ENCODE assay signal across 18 cellular contexts in the genomic region with DNA sequence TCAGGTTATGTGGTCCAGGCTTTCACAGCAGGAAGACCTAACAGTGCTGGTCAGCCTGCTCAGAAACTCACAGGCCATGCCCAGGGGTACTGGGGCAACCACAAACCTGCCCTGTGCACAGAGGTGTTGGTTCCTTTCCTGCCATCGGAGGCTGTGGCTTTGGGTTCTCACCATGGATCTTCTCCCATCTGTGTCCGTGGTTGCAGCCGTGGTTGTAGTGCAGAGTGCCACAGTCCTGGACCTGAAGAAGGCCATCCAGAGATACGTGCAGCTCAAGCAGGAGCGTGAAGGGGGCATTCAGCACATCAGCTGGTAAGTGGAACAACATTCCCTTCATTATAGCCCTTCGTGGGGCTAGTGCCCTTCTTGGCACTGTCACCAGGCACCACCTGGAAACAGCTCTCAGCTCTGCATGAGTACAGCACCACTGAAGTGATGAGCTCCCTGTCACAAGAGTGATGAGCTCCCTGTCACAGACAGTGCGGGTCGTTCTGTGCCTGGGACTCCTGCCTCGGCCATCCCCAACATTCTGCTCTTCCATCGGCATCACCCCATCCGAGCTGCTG. TPM values are rescaled to one million over a fixed set of nuclear protein-coding genes. Genes with fewer than 3 reads are reported as not detected.
DNase-seq lines count a peak whose midpoint lies in the region; ATAC-seq and TF ChIP-seq lines count a peak whose summit lies in the region.
"Had no signal": no experiment of that assay in that cellular context is flagged by ENCODE, and none has a peak within 500 bp of the region (broad histone marks: within the 10 kb centered on the region; RNA-seq: fewer than 3 reads in every experiment).

No MANE protein-coding gene starts in this region.

- no peaks in the 10 kb centered on the region for H3K9me3 ChIP-seq in right cardiac atrium (ENCODE audit: control insufficient read depth, low read length)
- H3K9me3 ChIP-seq in T-helper 17 cell (ENCODE audit: control insufficient read depth, low read length, poor library complexity, severe bottlenecking) = no peaks in the 10 kb centered on the region
- no peaks in the 10 kb centered on the region for H3K9me3 ChIP-seq in lower lobe of right lung
- H3K9me3 ChIP-seq in SJCRH30 (replicated peaks) = no peaks in the 10 kb centered on the region
- H3K9me3 ChIP-seq: body of pancreas, left lung, tibial artery had no signal

- H3K27ac ChIP-seq in right cardiac atrium (ENCODE audit: low read length) (no peak overlapping the region), lower lobe of right lung (no peak overlapping the region), SJCRH30 (no peak overlapping the region)
- H3K27ac ChIP-seq: body of pancreas, left lung, tibial artery had no signal

- ATAC-seq in Right ventricle myocardium superior (ENCODE audit: poor library complexity) = no peak
- ATAC-seq in right cardiac atrium = no peak
- ATAC-seq in T-helper 17 cell = no peak
- no peak for ATAC-seq in lower lobe of right lung
- ATAC-seq: body of pancreas; left lung; stimulated activated naive B cell treated with anti-CD40 and anti-IgM and Interleukin-4, amounts not matched to agents 10 μg/mL and 1 μg/mL and 100 μg/mL, for 72 hours had no signal

- H3K36me3 ChIP-seq in lower lobe of right lung (peaks cover 55% of the 10 kb centered on the region), SJCRH30 (peaks cover 35% of the 10 kb centered on the region)

- peak overlapping the region; percentile 52 for H3K4me3 Mint-ChIP-seq in T-helper 17 cell
- H3K4me3 Mint-ChIP-seq in type B pancreatic cell = peak overlapping the region; percentile 81
- H3K4me3 Mint-ChIP-seq: dendritic cell treated with granulocyte-macrophage colony-stimulating factor and Interleukin-4, amounts not matched to agents 40 ng/mL and 50 ng/mL, for 4 days had no signal

- intact Hi-C loops in Right ventricle myocardium superior (cut with DNase I) (no loop called here), right cardiac atrium (cut with DNase I) (no loop called here), lower lobe of right lung (cut with DNase I) (no loop called here)

- H3K36me3 Mint-ChIP-seq in T-helper 17 cell (ENCODE audit: low read depth) (peaks cover 4% of the 10 kb centered on the region), type B pancreatic cell (peaks cover 20% of the 10 kb centered on the region)

- H3K27ac Mint-ChIP-seq in T-helper 17 cell (no peak overlapping the region), type B pancreatic cell (no peak overlapping the region)
- H3K27ac Mint-ChIP-seq: dendritic cell treated with granulocyte-macrophage colony-stimulating factor and Interleukin-4, amounts not matched to agents 40 ng/mL and 50 ng/mL, for 4 days; stimulated activated naive B cell treated with anti-CD40 and anti-IgM and Interleukin-4, amounts not matched to agents 10 μg/mL and 1 μg/mL and 100 μg/mL, for 72 hours had no signal

- H3K4me1 Mint-ChIP-seq in T-helper 17 cell = peaks cover 24% of the 10 kb centered on the region
- H3K4me1 Mint-ChIP-seq in type B pancreatic cell (ENCODE audit: unreplicated experiment) = peaks cover 11% of the 10 kb centered on the region

- TF ChIP-seq CTCF in lower lobe of right lung (IDR thresholded peaks at IDR 0.05) (no peak), type B pancreatic cell (conservative IDR thresholded peaks at IDR 0.05) (no peak)

- no peaks in the 10 kb centered on the region for H3K4me1 ChIP-seq in right cardiac atrium (ENCODE audit: control insufficient read depth, insufficient read depth, low read length)
- peaks cover 25% of the 10 kb centered on the region for H3K4me1 ChIP-seq in lower lobe of right lung
- H3K4me1 ChIP-seq in SJCRH30 = no peaks in the 10 kb centered on the region

- in situ Hi-C loops in KBM-7 (cut with MboI; ENCODE audit: low pct_unique_long_range_greater_than_20kb, low sequenced_read_pairs) = no loop called here

- no peaks in the 10 kb centered on the region for H3K9me3 Mint-ChIP-seq in type B pancreatic cell
- H3K9me3 Mint-ChIP-seq: dendritic cell treated with granulocyte-macrophage colony-stimulating factor and Interleukin-4, amounts not matched to agents 40 ng/mL and 50 ng/mL, for 4 days; stimulated activated naive B cell treated with anti-CD40 and anti-IgM and Interleukin-4, amounts not matched to agents 10 μg/mL and 1 μg/mL and 100 μg/mL, for 72 hours had no signal

- H3K27me3 ChIP-seq in right cardiac atrium (ENCODE audit: control insufficient read depth, insufficient read depth) (no peaks in the 10 kb centered on the region), lower lobe of right lung (ENCODE audit: low read depth) (no peaks in the 10 kb centered on the region), SJCRH30 (no peaks in the 10 kb centered on the region)
- H3K27me3 ChIP-seq: body of pancreas, left lung, tibial artery had no signal

- whole genome bisulfite sequencing in right cardiac atrium = 85% methylated on average over 11 of the region's 11 CpGs

- H3K4me3 ChIP-seq in right cardiac atrium (ENCODE audit: low read length) = no peak overlapping the region
- H3K4me3 ChIP-seq in lower lobe of right lung = no peak overlapping the region
- no peak overlapping the region for H3K4me3 ChIP-seq in SJCRH30
- H3K4me3 ChIP-seq: body of pancreas, left lung, tibial artery had no signal

- DNase-seq in Right ventricle myocardium superior (peak; percentile 17), right cardiac atrium (no peak), T-helper 17 cell (no peak), lower lobe of right lung (peak; percentile 24), type B pancreatic cell (ENCODE audit: extremely low spot score, unreplicated experiment) (no peak), pons (ENCODE audit: low spot score) (no peak), KBM-7 (no peak), SJCRH30 (no peak)
- DNase-seq: activated CD4-positive, alpha-beta T cell treated with anti-CD3 and anti-CD28 coated beads for 48 hours; activated gamma-delta T cell; AML-193; body of pancreas; NCI-H1048; NCI-H526; stimulated activated naive B cell treated with anti-CD40 and anti-IgM and Interleukin-4, amounts not matched to agents 10 μg/mL and 1 μg/mL and 100 μg/mL, for 72 hours had no signal

- H3K27me3 Mint-ChIP-seq in T-helper 17 cell (no peaks in the 10 kb centered on the region), type B pancreatic cell (no peaks in the 10 kb centered on the region)
- H3K27me3 Mint-ChIP-seq: stimulated activated naive B cell treated with anti-CD40 and anti-IgM and Interleukin-4, amounts not matched to agents 10 μg/mL and 1 μg/mL and 100 μg/mL, for 72 hours had no signal

RNA-seq across cellular contexts. Expression of gene SNRNP25, which starts 2.0 kb away (rescaled TPM):
- total RNA-seq in Right ventricle myocardium superior (79.9 TPM), right cardiac atrium (10 to 100 TPM; 54.8 to 71.4 (median 62.3) TPM), T-helper 17 cell (1 to 10 TPM; 6.5 to 7.3 TPM), lower lobe of right lung (18.5 TPM), type B pancreatic cell (ENCODE audit: low replicate concordance) (38.5 and 48.7 TPM in 2 replicates)
- polyA plus RNA-seq in right cardiac atrium = 108 TPM
- total RNA-seq in SJCRH30 (2014; rRNA removed; shearing (Covaris generic)) = 60.7 and 63.4 TPM in 2 replicates

RNA-seq across cellular contexts. Expression of gene POLR3K, which starts 2.2 kb away (rescaled TPM):
- total RNA-seq in Right ventricle myocardium superior = 11.1 TPM
- 10 to 100 TPM in 3 of 4 donors, 1 to 10 TPM in 1; 9.8 to 13.4 (median 11.6) TPM for total RNA-seq in right cardiac atrium
- 11.2 TPM for polyA plus RNA-seq in right cardiac atrium
- 10 to 100 TPM in 1 of 2 donors, 1 to 10 TPM in 1; 6.3 to 10.6 TPM for total RNA-seq in T-helper 17 cell
- 12.1 TPM for total RNA-seq in lower lobe of right lung
- 12.6 and 17.6 TPM in 2 replicates for total RNA-seq in type B pancreatic cell (ENCODE audit: low replicate concordance)
- total RNA-seq in SJCRH30 (2014; rRNA removed; shearing (Covaris generic)) = 20.9 and 24.3 TPM in 2 replicates

RNA-seq across cellular contexts. Expression of gene RHBDF1, which starts 16.8 kb away (rescaled TPM):
- total RNA-seq in Right ventricle myocardium superior = 16.6 TPM
- total RNA-seq in right cardiac atrium = 10 to 100 TPM; 20.4 to 26.7 (median 24.2) TPM
- 29.6 TPM for polyA plus RNA-seq in right cardiac atrium
- under 1 TPM in 1 of 2 donors, not detected in 1; 0.75 TPM for total RNA-seq in T-helper 17 cell
- total RNA-seq in lower lobe of right lung = 35.9 TPM
- total RNA-seq in type B pancreatic cell (ENCODE audit: low replicate concordance) = 25.3 and 27.3 TPM in 2 replicates
- total RNA-seq in SJCRH30 (2014; rRNA removed; shearing (Covaris generic)) = 24.1 and 25.3 TPM in 2 replicates

RNA-seq across cellular contexts. Expression of gene MPG, which starts 22.4 kb away (rescaled TPM):
- total RNA-seq in Right ventricle myocardium superior (31.6 TPM), right cardiac atrium (10 to 100 TPM; 31.8 to 39.3 (median 37.9) TPM), T-helper 17 cell (10 to 100 TPM; 24.3 to 27.4 TPM), lower lobe of right lung (38.5 TPM), type B pancreatic cell (ENCODE audit: low replicate concordance) (38.0 and 40.0 TPM in 2 replicates)
- 56.8 TPM for polyA plus RNA-seq in right cardiac atrium
- total RNA-seq in SJCRH30 (2014; rRNA removed; shearing (Covaris generic)) = 37.8 and 47.2 TPM in 2 replicates

Comparison
In these comparisons a context has a peak if more than half of its experiments do, and no peak if none do; other contexts are left out.
1. DNase-seq: peak in Right ventricle myocardium superior (single experiment) and lower lobe of right lung (single experiment); none in right cardiac atrium (0 of 3), T-helper 17 cell (0 of 3), type B pancreatic cell (single experiment), pons (single experiment), KBM-7 (single experiment) and SJCRH30 (0 of 2).
2. RNA of gene RHBDF1, which starts 16.8 kb away (total RNA-seq): 35.9 TPM in lower lobe of right lung (single experiment), 25.3 to 27.3 TPM in type B pancreatic cell, 24.1 to 25.3 TPM in SJCRH30, 20.4 to 26.7 TPM in right cardiac atrium and 16.6 TPM in Right ventricle myocardium superior (single experiment); 0.75 TPM in T-helper 17 cell; every median in the first group is over 10 times any median in the second.